8 cellular contexts compared by ENCODE assay signal in the genomic region with DNA sequence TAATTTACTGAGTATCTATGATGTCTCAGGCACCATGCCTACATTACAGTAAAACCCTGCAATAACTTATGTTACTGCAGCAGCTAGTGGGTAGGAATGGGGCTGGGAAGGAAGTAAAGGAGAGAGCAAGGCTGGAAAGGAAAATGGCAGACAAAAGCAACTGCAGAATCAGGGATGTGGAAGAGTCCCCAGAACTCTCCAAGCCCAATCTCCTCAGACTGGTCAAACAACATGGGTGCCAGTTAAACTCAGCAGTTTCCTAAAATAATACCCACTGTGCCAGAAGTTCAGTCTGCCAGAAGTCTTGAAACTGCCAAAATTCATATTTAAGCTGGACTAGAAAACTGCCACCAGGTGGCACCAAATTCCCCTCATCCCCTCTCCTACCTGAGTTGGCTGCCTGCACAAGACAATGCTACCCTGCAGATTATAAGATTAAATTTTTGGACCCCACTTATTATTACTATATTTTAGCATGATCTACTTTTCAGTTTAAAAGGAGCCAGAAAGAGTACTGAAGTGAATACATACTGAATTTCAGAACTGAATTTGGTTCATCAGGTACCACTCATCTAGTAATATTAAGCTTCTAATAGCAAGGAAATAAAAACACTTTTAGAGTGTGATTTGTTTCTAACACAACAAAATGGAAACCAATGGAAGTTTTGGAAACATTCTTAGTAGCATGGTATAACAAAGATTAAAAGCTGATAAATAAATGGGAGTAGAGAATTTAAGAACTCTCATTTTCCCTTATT.
A peak's percentile ranks its signal among the peaks of the same experiment; 100 is the strongest.
DNase-seq lines count a peak whose midpoint lies in the region; ATAC-seq and TF ChIP-seq lines count a peak whose summit lies in the region.

No MANE protein-coding gene starts in this region.

- H3K4me3 ChIP-seq in RWPE2 (ENCODE audit: severe bottlenecking) (no peak overlapping the region), gastroesophageal sphincter (no peak overlapping the region), parathyroid adenoma (ENCODE audit: low read depth, low read length) (no peak overlapping the region)

- in situ Hi-C loops in GM13977 (cut with MboI; ENCODE audit: low pct_unique_long_range_greater_than_20kb, low sequenced_read_pairs, unreplicated experiment): no loop called here

- no peak for TF ChIP-seq POLR2A in gastroesophageal sphincter (IDR thresholded peaks at IDR 0.05)

- peak; percentile 72 for TF ChIP-seq CTCF in GM13977 (IDR thresholded peaks at IDR 0.05; ENCODE audit: extremely low read depth, insufficient read depth, missing control alignments)
- TF ChIP-seq CTCF in RWPE2 (IDR thresholded peaks at IDR 0.05; ENCODE audit: poor library complexity, severe bottlenecking): peak; percentile 88
- TF ChIP-seq CTCF in gastroesophageal sphincter (IDR thresholded peaks at IDR 0.05): peak; percentile 45 to 71 (median 52)
- peak; percentile 78 for TF ChIP-seq CTCF in parathyroid adenoma (IDR thresholded peaks at IDR 0.05)
- TF ChIP-seq CTCF in type B pancreatic cell (conservative IDR thresholded peaks at IDR 0.05): peak; percentile 80

- no peaks in the 10 kb centered on the region for H3K4me1 Mint-ChIP-seq in activated T-helper 2 cell treated with anti-CD3 and anti-CD28 coated beads, Interferon-gamma antibody, Interleukin-2, Interleukin-4, amounts not matched to agents 10 μg/mL and 5 μg/mL and 100 μg/mL, durations not matched to agents 14 hours and 24 hours and 36 hours (ENCODE audit: low read depth)
- H3K4me1 Mint-ChIP-seq in type B pancreatic cell (ENCODE audit: unreplicated experiment): no peaks in the 10 kb centered on the region

- no peaks in the 10 kb centered on the region for H3K9me3 ChIP-seq in RWPE2 (ENCODE audit: severe bottlenecking)
- H3K9me3 ChIP-seq in gastroesophageal sphincter: no peaks in the 10 kb centered on the region
- H3K9me3 ChIP-seq in parathyroid adenoma (ENCODE audit: control insufficient read depth, low read length): no peaks in the 10 kb centered on the region

- H3K27ac ChIP-seq in RWPE2 (ENCODE audit: poor library complexity, severe bottlenecking): no peak overlapping the region
- H3K27ac ChIP-seq in gastroesophageal sphincter: no peak overlapping the region
- no peak overlapping the region for H3K27ac ChIP-seq in parathyroid adenoma

- intact Hi-C loops in activated T-helper 2 cell treated with anti-CD3 and anti-CD28 coated beads, Interferon-gamma antibody, Interleukin-2, Interleukin-4, amounts not matched to agents 10 μg/mL and 5 μg/mL and 100 μg/mL, durations not matched to agents 14 hours and 24 hours and 36 hours (cut with micrococcal nuclease): loop anchor here (2.0 to 10.0 kb wide), 2 partner anchors 110 to 814 kb away; no protein-coding TSS in a partner anchor

- H3K9me3 Mint-ChIP-seq in activated T-helper 2 cell treated with anti-CD3 and anti-CD28 coated beads, Interferon-gamma antibody, Interleukin-2, Interleukin-4, amounts not matched to agents 10 μg/mL and 5 μg/mL and 100 μg/mL, durations not matched to agents 14 hours and 24 hours and 36 hours: no peaks in the 10 kb centered on the region
- no peaks in the 10 kb centered on the region for H3K9me3 Mint-ChIP-seq in type B pancreatic cell

- H3K36me3 ChIP-seq in RWPE2 (ENCODE audit: low read depth) (peaks cover 91% of the 10 kb centered on the region), gastroesophageal sphincter (peaks cover 4 to 81% of the 10 kb centered on the region in 2 donors), parathyroid adenoma (ENCODE audit: control insufficient read depth, insufficient read depth, low read length) (no peaks in the 10 kb centered on the region)

- no peaks in the 10 kb centered on the region for H3K79me2 ChIP-seq in parathyroid adenoma

- peak; percentile 72 for DNase-seq in A172 (ENCODE audit: low spot score)
- DNase-seq in GM13977 (ENCODE audit: low spot score): peak; percentile 60
- peak; percentile 61 for DNase-seq in HT1080 (ENCODE audit: low read depth)
- no peak for DNase-seq in RWPE2 (ENCODE audit: low spot score)
- peak; percentile 45 for DNase-seq in activated T-helper 2 cell treated with anti-CD3 and anti-CD28 coated beads, Interferon-gamma antibody, Interleukin-2, Interleukin-4, amounts not matched to agents 10 μg/mL and 5 μg/mL and 100 μg/mL, durations not matched to agents 14 hours and 24 hours and 36 hours (ENCODE audit: low spot score)
- no peak for DNase-seq in type B pancreatic cell (ENCODE audit: extremely low spot score, unreplicated experiment)

- no peaks in the 10 kb centered on the region for H3K27me3 ChIP-seq in RWPE2 (ENCODE audit: insufficient read depth, poor library complexity, severe bottlenecking)
- no peaks in the 10 kb centered on the region for H3K27me3 ChIP-seq in gastroesophageal sphincter
- no peaks in the 10 kb centered on the region for H3K27me3 ChIP-seq in parathyroid adenoma (ENCODE audit: control insufficient read depth, insufficient read depth, low read length)

- no peak overlapping the region for H3K4me3 Mint-ChIP-seq in activated T-helper 2 cell treated with anti-CD3 and anti-CD28 coated beads, Interferon-gamma antibody, Interleukin-2, Interleukin-4, amounts not matched to agents 10 μg/mL and 5 μg/mL and 100 μg/mL, durations not matched to agents 14 hours and 24 hours and 36 hours (ENCODE audit: low read depth)
- H3K4me3 Mint-ChIP-seq in type B pancreatic cell: no peak overlapping the region

- ATAC-seq in RWPE2 (ENCODE audit: low read depth): peak; percentile 71
- no peak for ATAC-seq in gastroesophageal sphincter

- TF ChIP-seq EP300 in gastroesophageal sphincter (IDR thresholded peaks at IDR 0.05): no peak

- no peak overlapping the region for H3K9ac ChIP-seq in parathyroid adenoma

- no peak overlapping the region for H3K27ac Mint-ChIP-seq in activated T-helper 2 cell treated with anti-CD3 and anti-CD28 coated beads, Interferon-gamma antibody, Interleukin-2, Interleukin-4, amounts not matched to agents 10 μg/mL and 5 μg/mL and 100 μg/mL, durations not matched to agents 14 hours and 24 hours and 36 hours
- H3K27ac Mint-ChIP-seq in type B pancreatic cell: peak overlapping the region; percentile 34

- H3K4me2 ChIP-seq in parathyroid adenoma (ENCODE audit: low read length): no peak overlapping the region

- peaks cover 4% of the 10 kb centered on the region for H3K4me1 ChIP-seq in RWPE2 (ENCODE audit: insufficient read depth, poor library complexity, severe bottlenecking)
- peaks cover 3 to 14% (median 4%) of the 10 kb centered on the region in 3 donors for H3K4me1 ChIP-seq in gastroesophageal sphincter
- H3K4me1 ChIP-seq in parathyroid adenoma: no peaks in the 10 kb centered on the region

- H3K27me3 Mint-ChIP-seq in activated T-helper 2 cell treated with anti-CD3 and anti-CD28 coated beads, Interferon-gamma antibody, Interleukin-2, Interleukin-4, amounts not matched to agents 10 μg/mL and 5 μg/mL and 100 μg/mL, durations not matched to agents 14 hours and 24 hours and 36 hours (ENCODE audit: low read depth): no peaks in the 10 kb centered on the region
- no peaks in the 10 kb centered on the region for H3K27me3 Mint-ChIP-seq in type B pancreatic cell

- H2AFZ ChIP-seq in parathyroid adenoma: no peak overlapping the region

- H3K36me3 Mint-ChIP-seq in activated T-helper 2 cell treated with anti-CD3 and anti-CD28 coated beads, Interferon-gamma antibody, Interleukin-2, Interleukin-4, amounts not matched to agents 10 μg/mL and 5 μg/mL and 100 μg/mL, durations not matched to agents 14 hours and 24 hours and 36 hours (ENCODE audit: low read depth): peaks cover 75% of the 10 kb centered on the region
- H3K36me3 Mint-ChIP-seq in type B pancreatic cell: peaks cover 24% of the 10 kb centered on the region

Comparison
In these comparisons a context has a peak if more than half of its experiments do, and no peak if none do; other contexts are left out.
1. DNase-seq: peak in A172 (single experiment), GM13977 (single experiment), HT1080 (single experiment) and activated T-helper 2 cell treated with anti-CD3 and anti-CD28 coated beads, Interferon-gamma antibody, Interleukin-2, Interleukin-4, amounts not matched to agents 10 μg/mL and 5 μg/mL and 100 μg/mL, durations not matched to agents 14 hours and 24 hours and 36 hours (single experiment); none in RWPE2 (single experiment) and type B pancreatic cell (single experiment).
2. Peak in every context shown above with its lines, with median percentiles within 50 percentile points of each other: CTCF ChIP-seq.